Comparison of ENCODE assay signal across 8 cellular contexts in the genomic region with DNA sequence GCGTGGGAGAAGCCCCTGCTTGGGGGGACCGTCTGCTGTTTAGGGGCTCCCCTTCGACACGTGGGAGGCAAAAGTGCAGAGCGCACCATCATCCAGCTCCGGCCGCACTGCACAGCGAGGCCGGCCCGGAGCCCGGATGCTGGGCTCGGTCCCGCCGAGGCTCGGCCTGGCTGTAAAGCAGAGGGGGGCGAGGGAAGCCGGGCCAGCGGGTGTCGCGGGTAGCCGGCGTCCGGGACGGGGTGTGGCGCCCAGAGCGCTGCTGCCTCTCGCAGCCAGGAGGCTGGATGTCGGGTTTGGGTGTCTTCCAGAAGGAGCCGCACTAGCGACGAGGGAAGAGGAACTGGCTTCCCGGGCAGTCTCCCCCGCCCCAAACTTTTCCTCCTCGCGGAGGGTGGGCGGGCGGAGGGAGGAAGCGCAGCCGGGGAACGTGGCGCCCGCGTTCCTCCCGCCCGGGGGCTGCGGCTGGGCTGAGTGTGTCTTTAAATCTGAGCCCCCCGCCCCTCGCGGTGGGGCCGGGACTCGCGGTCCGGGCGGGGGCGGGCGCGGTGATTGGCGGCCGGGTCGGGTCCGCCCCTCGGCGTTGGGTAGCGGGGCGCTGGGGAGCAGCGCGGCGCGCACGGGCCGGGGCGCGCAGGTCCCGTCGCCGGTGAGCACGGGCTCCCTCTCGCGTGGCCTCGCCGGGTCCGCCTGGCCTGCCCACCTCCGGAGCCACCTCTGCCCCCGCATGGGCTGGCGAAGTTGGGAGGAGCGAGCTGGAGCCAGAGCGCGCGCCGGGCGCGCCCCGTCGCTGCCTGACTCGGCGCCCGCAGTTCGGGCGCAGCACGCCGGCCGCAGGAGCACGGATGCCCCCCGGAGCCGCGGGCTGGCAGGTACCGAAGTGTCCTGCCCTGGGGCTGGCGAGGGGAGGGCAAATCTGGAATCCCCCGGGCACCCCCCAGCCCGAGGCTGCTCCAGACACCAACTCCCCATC. TPM values are rescaled to one million over a fixed set of nuclear protein-coding genes. Genes with fewer than 3 reads are reported as not detected.
DNase-seq lines count a peak whose midpoint lies in the region; ATAC-seq and TF ChIP-seq lines count a peak whose summit lies in the region.

PALD1 (plus strand) TSS at position 577 of the 970 bp plus-strand sequence. CDS start 47,185 bp downstream, outside the sequence.

- no peaks in the 10 kb centered on the region for H3K9me3 ChIP-seq in left lung

- H3K4me1 ChIP-seq in left lung: peaks cover 0 to 48% of the 10 kb centered on the region in 2 donors

- H3K27ac ChIP-seq in VCaP (peak within 1 kb of the TSS; percentile 47; the same call in 1 of the 2 replicates), left lung (peak within 1 kb of the TSS; percentile 48 to 73)

- peaks cover 3 to 36% of the 10 kb centered on the region in 2 donors for H3K27me3 ChIP-seq in left lung

- peak within 1 kb of the TSS; percentile 65 for H3K4me3 ChIP-seq in Jurkat, Clone E6-1 (ENCODE audit: low read length)
- H3K4me3 ChIP-seq in left lung: peak within 1 kb of the TSS; percentile 35 to 52

- ATAC-seq in left lung (peak; percentile 67), GM21717 (IDR thresholded peaks at IDR 0.05; ENCODE audit: unreplicated experiment) (no peak), GM18861 (IDR thresholded peaks at IDR 0.05; ENCODE audit: unreplicated experiment) (no peak)

- in situ Hi-C loops in G401 (cut with HindIII; ENCODE audit: low sequenced_read_pairs): no loop called here

- intact Hi-C loops in left lung (cut with DNase I): no loop called here

- no peaks in the 10 kb centered on the region for H3K36me3 ChIP-seq in left lung

- DNase-seq in G401 (ENCODE audit: low spot score) (peak; percentile 37), cerebellum (ENCODE audit: low spot score) (peak; percentile 53), left lung (peak; percentile 72 to 85)
- DNase-seq in Jurkat, Clone E6-1 (ENCODE audit: low read depth, low spot score): peak; percentile 49
- DNase-seq in stimulated activated CD4-positive, alpha-beta T cell treated with anti-CD3 and anti-CD28 coated beads, Interleukin-4, amount 100 ng/mL, for 24 hours: peak; percentile 25

- TF ChIP-seq CTCF in VCaP (conservative IDR thresholded peaks at IDR 0.05): no peak
- peak in 1 of 2 donors; percentile 35 for TF ChIP-seq CTCF in left lung (IDR thresholded peaks at IDR 0.05)

RNA-seq across cellular contexts. Expression of gene PALD1, which starts in this region (rescaled TPM):
- 31.8 and 34.8 TPM in 2 replicates for total RNA-seq in G401 (2014; rRNA removed; shearing (Covaris generic))
- polyA plus RNA-seq in Jurkat, Clone E6-1 (2012; ENCODE audit: insufficient read depth, insufficient read length): 8.4 TPM
- 11.3 TPM for total RNA-seq in cerebellum
- total RNA-seq in left lung: 10 to 100 TPM; 10.1 to 10.8 TPM

Comparison
In these comparisons a context has a peak if more than half of its experiments do, and no peak if none do; other contexts are left out.
1. DNase-seq: peak in every context shown above with its lines; median percentile 78 in left lung; 53 in cerebellum; 49 in Jurkat, Clone E6-1; 37 in G401; 25 in stimulated activated CD4-positive, alpha-beta T cell treated with anti-CD3 and anti-CD28 coated beads, Interleukin-4, amount 100 ng/mL, for 24 hours.